In genomic region chr2:112839407-112840067, GRCh38 we compare ENCODE assay signal across 1 cellular context.
A peak's percentile ranks its signal among the peaks of the same experiment; 100 is the strongest.
TF ChIP-seq lines count a peak whose summit lies in the region.

No MANE protein-coding gene starts in this region.

TF ChIP-seq in GM12878, 131 proteins besides CTCF, POLR2A, EP300 and RAD21:
- TF ChIP-seq FOS (IDR thresholded peaks at IDR 0.05; ENCODE audit: borderline replicate concordance, extremely low read depth, insufficient read length) (no peak), ELK1 (IDR thresholded peaks at IDR 0.05; ENCODE audit: low read depth, low read length) (no peak), EED (IDR thresholded peaks at IDR 0.05; ENCODE audit: low read depth) (0 out of 2 replicates have a peak, but pooled peaks have one; percentile 17), KLF5 (IDR thresholded peaks at IDR 0.05; ENCODE audit: partially characterized antibody) (no peak), SPI1 (IDR thresholded peaks at IDR 0.05; ENCODE audit: borderline replicate concordance, insufficient read depth, low read depth, low read length) (0 out of 2 replicates have a peak, but pooled peaks have one; percentile 20), ETV6 (conservative IDR thresholded peaks at IDR 0.05 in 1 of 2, IDR thresholded peaks at IDR 0.05 in 1 of 2; ENCODE audit: borderline replicate concordance in 1 of 2, low read depth in 1 of 2) (peak in 1 of 2 experiments; percentile 3; a peak in 1 of 4 replicates), ZBTB33 (IDR thresholded peaks at IDR 0.05) (no peak), POLR2AphosphoS2 (IDR thresholded peaks at IDR 0.05; ENCODE audit: low read depth, low read length) (no peak), CBX3 (IDR thresholded peaks at IDR 0.05; ENCODE audit: borderline replicate concordance, low read depth) (no peak), TBL1XR1 (IDR thresholded peaks at IDR 0.05; ENCODE audit: low read depth, low read length) (no peak), E4F1 (IDR thresholded peaks at IDR 0.05; ENCODE audit: borderline replicate concordance, partially characterized antibody) (no peak), IKZF1 (conservative IDR thresholded peaks at IDR 0.05) (0 out of 2 replicates have a peak, but pooled peaks have one; percentile 9), CBX5 (IDR thresholded peaks at IDR 0.05; ENCODE audit: low read depth) (no peak), ZZZ3 (IDR thresholded peaks at IDR 0.05; ENCODE audit: control insufficient read depth, insufficient read length, low read depth) (no peak), ZNF24 (IDR thresholded peaks at IDR 0.05) (no peak)
